Comparison of ENCODE assay signal across 36 cellular contexts in genomic region chr2:239082425-239082824, GRCh38.
"Had no signal": no experiment of that assay in that cellular context is flagged by ENCODE, and none has a peak within 500 bp of the region (broad histone marks: within the 10 kb centered on the region; RNA-seq: fewer than 3 reads in every experiment).

No MANE protein-coding gene starts in this region.

- H3K36me3 Mint-ChIP-seq: activated naive CD8-positive, alpha-beta T cell treated with anti-CD3 and anti-CD28 coated beads for 36 hours had no signal

- H3K4me1 Mint-ChIP-seq: activated CD4-positive, alpha-beta T cell treated with anti-CD3 and anti-CD28 coated beads, Interleukin-2, amount 10 ng/mL, durations not matched to agents 24 days and 14 days; activated naive CD8-positive, alpha-beta T cell treated with anti-CD3 and anti-CD28 coated beads for 36 hours; activated T-helper 17 cell treated with anti-CD3 and anti-CD28 coated beads, Interleukin-2, amount 50 U/mL, for 72 hours had no signal

- H3K4me3 ChIP-seq: MG63, PC-9 had no signal

- H3K27ac Mint-ChIP-seq: activated CD4-positive, alpha-beta T cell treated with anti-CD3 and anti-CD28 coated beads, Interleukin-2, amount 10 ng/mL, durations not matched to agents 24 days and 14 days; activated CD8-positive, alpha-beta T cell treated with anti-CD3 and anti-CD28 coated beads for 36 hours; activated naive CD8-positive, alpha-beta T cell treated with anti-CD3 and anti-CD28 coated beads for 36 hours; activated T-cell treated with anti-CD3 and anti-CD28 coated beads, Interleukin-2, amount 50 U/mL, for 72 hours; activated T-helper 17 cell treated with anti-CD3 and anti-CD28 coated beads, Interleukin-2, amount 50 U/mL, for 72 hours had no signal

- DNase-seq: activated CD4-positive, alpha-beta T cell treated with anti-CD3 and anti-CD28 coated beads for 1 hour; activated CD4-positive, alpha-beta T cell treated with anti-CD3 and anti-CD28 coated beads, Interleukin-2, amount 10 ng/mL, durations not matched to agents 24 days and 14 days; activated CD4-positive, alpha-beta T cell treated with anti-CD3 and anti-CD28 coated beads, Interleukin-2, amount 50 U/mL, for 4 hours; activated CD4-positive, CD25-positive, alpha-beta regulatory T cell; activated CD8-positive, alpha-beta T cell treated with anti-CD3 and anti-CD28 coated beads for 36 hours; activated effector memory CD4-positive, alpha-beta T cell treated with anti-CD3 and anti-CD28 coated beads, Interleukin-2, amount 50 U/mL, for 16 hours; activated naive CD4-positive, alpha-beta T cell; activated naive CD4-positive, alpha-beta T cell treated with anti-CD3 and anti-CD28 coated beads, Interleukin-2, amount 50 U/mL, for 16 hours; activated naive CD8-positive, alpha-beta T cell treated with anti-CD3 and anti-CD28 coated beads for 36 hours; activated T-cell treated with anti-CD3 and anti-CD28 coated beads, Interleukin-2, amount 50 U/mL, for 1 hour; activated T-cell treated with anti-CD3 and anti-CD28 coated beads, Interleukin-2, amount 50 U/mL, for 72 hours; amniotic stem cell; aorta; brain microvascular endothelial cell; central memory CD4-positive, alpha-beta T cell; Kasumi-1; KBM-7; MG63; NCI-H1048; NCI-H1105 treated with DMSO at 0.1 percent for 48 hours; NCI-H1436; NCI-H1694; NCI-H1930; NCI-H2081 treated with DMSO at 0.1 percent for 48 hours; NCI-H2171; NCI-H226; NCI-H446 treated with DMSO at 0.1 percent for 48 hours; NCI-H524; NCI-H69; PC-9; SIG-M5; T1000; WERI-Rb-1 had no signal

- H3K9me3 Mint-ChIP-seq: activated CD4-positive, alpha-beta T cell treated with anti-CD3 and anti-CD28 coated beads, Interleukin-2, amount 10 ng/mL, durations not matched to agents 24 days and 14 days; activated CD8-positive, alpha-beta T cell treated with anti-CD3 and anti-CD28 coated beads for 36 hours; activated naive CD8-positive, alpha-beta T cell treated with anti-CD3 and anti-CD28 coated beads for 36 hours; activated T-cell treated with anti-CD3 and anti-CD28 coated beads, Interleukin-2, amount 50 U/mL, for 72 hours; activated T-helper 17 cell treated with anti-CD3 and anti-CD28 coated beads, Interleukin-2, amount 50 U/mL, for 72 hours had no signal

- H3K27ac ChIP-seq: brain microvascular endothelial cell, PC-9, RWPE1, WERI-Rb-1 had no signal

- H3K4me3 Mint-ChIP-seq: activated CD4-positive, alpha-beta T cell treated with anti-CD3 and anti-CD28 coated beads, Interleukin-2, amount 10 ng/mL, durations not matched to agents 24 days and 14 days; activated CD8-positive, alpha-beta T cell treated with anti-CD3 and anti-CD28 coated beads for 36 hours; activated naive CD8-positive, alpha-beta T cell treated with anti-CD3 and anti-CD28 coated beads for 36 hours; activated T-cell treated with anti-CD3 and anti-CD28 coated beads, Interleukin-2, amount 50 U/mL, for 72 hours; activated T-helper 17 cell treated with anti-CD3 and anti-CD28 coated beads, Interleukin-2, amount 50 U/mL, for 72 hours had no signal

- ATAC-seq: activated CD8-positive, alpha-beta T cell treated with anti-CD3 and anti-CD28 coated beads for 36 hours; activated T-cell treated with anti-CD3 and anti-CD28 coated beads, Interleukin-2, amount 50 U/mL, for 72 hours; activated T-helper 17 cell treated with anti-CD3 and anti-CD28 coated beads, Interleukin-2, amount 50 U/mL, for 72 hours; Right ventricle myocardium inferior had no signal

- H3K36me3 ChIP-seq: brain microvascular endothelial cell, MG63, WERI-Rb-1 had no signal

- H3K27me3 Mint-ChIP-seq: activated CD4-positive, alpha-beta T cell treated with anti-CD3 and anti-CD28 coated beads, Interleukin-2, amount 10 ng/mL, durations not matched to agents 24 days and 14 days; activated CD8-positive, alpha-beta T cell treated with anti-CD3 and anti-CD28 coated beads for 36 hours; activated naive CD8-positive, alpha-beta T cell treated with anti-CD3 and anti-CD28 coated beads for 36 hours; activated T-helper 17 cell treated with anti-CD3 and anti-CD28 coated beads, Interleukin-2, amount 50 U/mL, for 72 hours had no signal

- H3K9me3 ChIP-seq: MG63 had no signal

- H3K27me3 ChIP-seq: brain microvascular endothelial cell, MG63 had no signal
